In the genomic region with DNA sequence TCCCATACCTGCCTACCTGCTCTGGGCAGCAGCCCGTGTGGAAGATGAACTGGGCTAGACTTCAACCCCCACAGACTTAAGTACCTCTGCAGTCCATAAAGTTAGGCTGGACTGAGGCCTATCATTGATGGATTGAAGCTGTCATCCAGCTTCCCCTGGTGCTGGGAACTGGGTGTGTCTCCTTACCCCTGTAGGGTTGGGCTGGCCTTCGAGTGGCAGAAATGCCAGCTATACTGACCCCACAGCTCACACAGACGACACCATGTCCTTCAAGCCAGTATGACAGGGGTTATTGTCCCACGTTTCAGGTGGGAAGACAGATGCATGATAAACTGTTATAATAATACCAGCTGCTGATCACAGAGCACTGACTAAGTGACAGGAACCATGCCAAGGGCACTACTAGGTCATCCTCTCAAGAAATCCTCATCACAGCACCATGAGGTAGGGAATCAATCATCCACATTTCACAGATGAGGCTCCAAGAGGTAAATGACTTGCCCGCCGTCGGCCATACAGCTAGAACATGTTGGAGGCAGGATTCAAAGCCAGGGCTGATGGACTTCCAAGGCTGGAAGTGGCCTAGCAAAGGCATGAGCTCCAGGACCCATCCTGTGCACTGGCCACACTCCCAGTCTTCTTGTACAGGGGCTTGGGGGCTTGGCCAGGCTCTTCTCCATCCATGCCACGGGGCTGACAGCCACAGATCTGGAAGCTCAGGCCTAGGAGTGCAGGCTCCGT, we compare ENCODE assay signal across 30 cellular contexts. TPM values are rescaled to one million over a fixed set of nuclear protein-coding genes. Genes with fewer than 3 reads are reported as not detected.
A peak's percentile ranks its signal among the peaks of the same experiment; 100 is the strongest.
DNase-seq lines count a peak whose midpoint lies in the region; ATAC-seq, FAIRE-seq and TF ChIP-seq lines count a peak whose summit lies in the region.
"Had no signal": no experiment of that assay in that cellular context is flagged by ENCODE, and none has a peak within 500 bp of the region (broad histone marks: within the 10 kb centered on the region; RNA-seq: fewer than 3 reads in every experiment).

TSS of gene BEST4 (minus strand) at position 51 of the 741 bp plus-strand sequence. CDS start 465 bp downstream, outside the sequence.

- H3K27me3 Mint-ChIP-seq in CD8-positive, alpha-beta memory T cell: no peaks in the 10 kb centered on the region
- H3K27me3 Mint-ChIP-seq in CD8-positive, alpha-beta T cell (ENCODE audit: low read depth): no peaks in the 10 kb centered on the region
- H3K27me3 Mint-ChIP-seq: activated CD8-positive, alpha-beta T cell treated with anti-CD3 and anti-CD28 coated beads for 36 hours; activated naive CD8-positive, alpha-beta T cell; memory B cell had no signal

- no peak within 1 kb of the TSS; the same call in 1 of the 2 replicates for H4K8ac ChIP-seq in H1 (ENCODE audit: extremely low read depth, insufficient read depth, low read length)

- no peak within 1 kb of the TSS for H3K56ac ChIP-seq in H1 (replicated peaks; ENCODE audit: insufficient read length, low read depth, low read length)

- H2BK120ac ChIP-seq in H1 (replicated peaks; ENCODE audit: low read depth, low read length): no peak within 1 kb of the TSS

- no peaks in the 10 kb centered on the region for H3K36me3 ChIP-seq in CD8-positive, alpha-beta memory T cell (ENCODE audit: insufficient read depth, low read length)
- no peaks in the 10 kb centered on the region for H3K36me3 ChIP-seq in Peyer's patch
- H3K36me3 ChIP-seq in H1 (ENCODE audit: control insufficient read depth in 2 of 4, insufficient read depth in 4 of 4, low read length in 3 of 4): no peaks in the 10 kb centered on the region
- H3K36me3 ChIP-seq in MG63: no peaks in the 10 kb centered on the region
- no peaks in the 10 kb centered on the region for H3K36me3 ChIP-seq in CD8-positive, alpha-beta T cell (ENCODE audit: insufficient read depth, low read length)
- H3K36me3 ChIP-seq: sigmoid colon, upper lobe of left lung had no signal

- ATAC-seq in sciatic nerve: no peak
- ATAC-seq in CD8-positive, alpha-beta T cell: no peak
- ATAC-seq: activated CD8-positive, alpha-beta T cell treated with anti-CD3 and anti-CD28 coated beads for 36 hours; left lobe of liver had no signal

- no peak within 1 kb of the TSS for H2AFZ ChIP-seq in H1 (ENCODE audit: low read length)

- CTCF ChIA-PET in CD8-positive, alpha-beta memory T cell (lab: Charles Lee): interaction anchor here (0.9 to 5.9 kb wide), 6 partner anchors 11 to 224 kb away, joined by 3 to 39 read pairs (median 10); partner anchors contain the start of genes BTBD19, DYNLT4, HECTD3 and PLK3
- CTCF ChIA-PET in H1 (lab: Charles Lee; ENCODE audit: partially characterized antibody): interaction anchor here (1.0 to 10.4 kb wide), 11 partner anchors 9 to 512 kb away, joined by 3 to 67 read pairs (median 11); partner anchors contain the start of genes BTBD19, DYNLT4, PLK3 and RNU5D-1
- CTCF ChIA-PET in CD8-positive, alpha-beta T cell (lab: Charles Lee): interaction anchor here (0.6 to 6.8 kb wide), 7 partner anchors 11 to 226 kb away, joined by 3 to 45 read pairs (median 4); partner anchors contain the start of genes HECTD3, PLK3, RNU5D-1 and RPS8

- H4K91ac ChIP-seq in H1 (replicated peaks; ENCODE audit: insufficient read length, low read length): no peak within 1 kb of the TSS

- no peak within 1 kb of the TSS for H3K14ac ChIP-seq in H1 (ENCODE audit: insufficient read length)

- H3K23ac ChIP-seq in H1 (ENCODE audit: insufficient read length): no peak within 1 kb of the TSS

- H3K27ac Mint-ChIP-seq in CD8-positive, alpha-beta memory T cell: peak within 1 kb of the TSS in 6 of 8 donors; percentile 36 to 74 (median 52)
- H3K27ac Mint-ChIP-seq in CD8-positive, alpha-beta T cell: no peak within 1 kb of the TSS

- H3K9me3 Mint-ChIP-seq in CD8-positive, alpha-beta memory T cell: no peaks in the 10 kb centered on the region
- H3K9me3 Mint-ChIP-seq in CD8-positive, alpha-beta T cell: no peaks in the 10 kb centered on the region
- H3K9me3 Mint-ChIP-seq: activated CD8-positive, alpha-beta T cell treated with anti-CD3 and anti-CD28 coated beads for 36 hours; activated T-helper 2 cell treated with anti-CD3 and anti-CD28 coated beads, Interferon-gamma antibody, Interleukin-2, Interleukin-4, amounts not matched to agents 10 μg/mL and 5 μg/mL and 100 μg/mL, durations not matched to agents 14 hours and 24 hours and 36 hours; memory B cell; neural crest cell had no signal

- 93% methylated on average over 9 of the region's 9 CpGs; no CpG with 5 or more reads in 1 of the 2 experiments for WGBS in H1 (ENCODE audit: extremely low coverage in 1 of 2, insufficient coverage in 1 of 2, insufficient read length in 1 of 2, insufficient replicate concordance in 2 of 2, low coverage in 1 of 2, low lambda C conversion rate in 2 of 2, missing lambda C conversion rate in 1 of 2), 2 experiments

- intact Hi-C loops in sciatic nerve (cut with DNase I): loop anchor here (10.0 kb wide), 2 partner anchors 47 to 73 kb away; no protein-coding TSS in a partner anchor
- intact Hi-C loops in CD8-positive, alpha-beta T cell (cut with DNase I, micrococcal nuclease): loop anchor here in 1 of 2 experiments (5.0 kb wide), 2 partner anchors 199 to 219 kb away; partner anchors contain the start of gene EIF2B3

- peaks cover 6% of the 10 kb centered on the region; the same call in 1 of the 2 replicates for H3K23me2 ChIP-seq in H1 (ENCODE audit: low read depth, low read length)

- no peaks in the 10 kb centered on the region for H3K27me3 ChIP-seq in CD8-positive, alpha-beta memory T cell (ENCODE audit: insufficient read depth, low read length, poor library complexity, severe bottlenecking)
- H3K27me3 ChIP-seq in Peyer's patch: no peaks in the 10 kb centered on the region
- H3K27me3 ChIP-seq in H1 (replicated peaks in 1 of 4; ENCODE audit: control insufficient read depth in 3 of 4, extremely low read depth in 1 of 4, insufficient read depth in 3 of 4, low read length in 3 of 4): peaks cover 0 to 7% (median 2%) of the 10 kb centered on the region in 4 experiments; a peak in 3 of 7 replicates
- no peaks in the 10 kb centered on the region for H3K27me3 ChIP-seq in MG63
- H3K27me3 ChIP-seq in CD8-positive, alpha-beta T cell (ENCODE audit: insufficient read depth, low read length): no peaks in the 10 kb centered on the region
- H3K27me3 ChIP-seq: hepatocyte, sigmoid colon, upper lobe of left lung had no signal

- TF ChIP-seq CTCF in Peyer's patch (IDR thresholded peaks at IDR 0.05) (no peak), H1 (IDR thresholded peaks at IDR 0.05; ENCODE audit: control extremely low read depth in 1 of 3, insufficient read depth in 1 of 3, low read depth in 1 of 3, low read length in 3 of 3) (no peak)
- TF ChIP-seq CTCF in CD8-positive, alpha-beta T cell (IDR thresholded peaks at IDR 0.05): no peak

- TF ChIP-seq EP300 in H1 (IDR thresholded peaks at IDR 0.05; ENCODE audit: borderline replicate concordance in 1 of 2, low read depth in 2 of 2, low read length in 2 of 2): no peak

- no peak within 1 kb of the TSS for H3K9ac ChIP-seq in H1 (replicated peaks in 1 of 4; ENCODE audit: extremely low read depth in 1 of 4, low read depth in 3 of 4, low read length in 3 of 4)
- H3K9ac ChIP-seq: SK-N-SH had no signal

- no peak within 1 kb of the TSS for H4K5ac ChIP-seq in H1 (ENCODE audit: insufficient read length, low read depth, low read length)

- TF ChIP-seq RAD21 in H1 (IDR thresholded peaks at IDR 0.05 in 1 of 2, conservative IDR thresholded peaks at IDR 0.05 in 1 of 2; ENCODE audit: low read depth in 2 of 2, low read length in 2 of 2): no peak

- no peak within 1 kb of the TSS for H3K27ac ChIP-seq in CD8-positive, alpha-beta memory T cell (ENCODE audit: low read depth, low read length)
- peak within 1 kb of the TSS in 1 of 4 donors; percentile 25 for H3K27ac ChIP-seq in Peyer's patch
- no peak within 1 kb of the TSS for H3K27ac ChIP-seq in H1 (ENCODE audit: low read depth, low read length)
- H3K27ac ChIP-seq in CD8-positive, alpha-beta T cell (ENCODE audit: low read depth, low read length): no peak within 1 kb of the TSS
- H3K27ac ChIP-seq: epithelial cell of prostate had no signal

- no peak within 1 kb of the TSS; the same call in 1 of the 2 replicates for H2BK5ac ChIP-seq in H1 (ENCODE audit: low read depth, low read length)

- no peak for DNase-seq in CD8-positive, alpha-beta memory T cell
- DNase-seq in Peyer's patch (no peak), H1 (ENCODE audit: low read depth in 1 of 2, low spot score in 2 of 2) (no peak), sciatic nerve (ENCODE audit: low spot score) (peak; percentile 49), MG63 (no peak), NCI-H1105 treated with DMSO at 0.1 percent for 48 hours (lab: John Stamatoyannopoulos, UW) (no peak)
- DNase-seq in CD8-positive, alpha-beta T cell: no peak
- DNase-seq: activated CD4-positive, alpha-beta T cell treated with anti-CD3 and anti-CD28 coated beads for 1 hour; activated CD8-positive, alpha-beta T cell treated with anti-CD3 and anti-CD28 coated beads for 36 hours; activated T-cell treated with anti-CD3 and anti-CD28 coated beads for 4 hours; C1 segment of cervical spinal cord; cortex of kidney; effector memory CD4-positive, alpha-beta T cell; NCI-H1417 treated with DMSO at 0.1 percent for 48 hours; NCI-H2081 treated with DMSO at 0.1 percent for 48 hours; NCI-H2227 treated with DMSO at 0.1 percent for 48 hours; NCI-H526; NK-92 treated with Interleukin-12 subunit alpha and Interleukin-12 subunit beta, amount 100 ng/mL, for 24 hours; sigmoid colon; stimulated activated CD4-positive, alpha-beta T cell treated with anti-CD3 and anti-CD28 coated beads, Interleukin-4, amount 100 ng/mL, for 1 hour; upper lobe of left lung had no signal

- peaks cover 0 to under 1% (median 0%) of the 10 kb centered on the region in 3 donors for H3K36me3 Mint-ChIP-seq in CD8-positive, alpha-beta memory T cell
- no peaks in the 10 kb centered on the region for H3K36me3 Mint-ChIP-seq in CD8-positive, alpha-beta T cell
- H3K36me3 Mint-ChIP-seq: activated naive CD8-positive, alpha-beta T cell; memory B cell had no signal

- peak within 1 kb of the TSS; percentile 71 for H3K4ac ChIP-seq in H1 (replicated peaks; ENCODE audit: insufficient read length, low read depth, low read length)

- TF ChIP-seq POLR2A in Peyer's patch (IDR thresholded peaks at IDR 0.05) (no peak), H1 (IDR thresholded peaks at IDR 0.05; ENCODE audit: control extremely low read depth in 1 of 2, low read depth in 2 of 2, low read length in 2 of 2) (no peak)

- H3K18ac ChIP-seq in H1 (ENCODE audit: extremely low read depth, low read length): no peak within 1 kb of the TSS

- no peak within 1 kb of the TSS for H2AK5ac ChIP-seq in H1 (ENCODE audit: low read depth, low read length)

- H2BK20ac ChIP-seq in H1 (ENCODE audit: low read length): no peak within 1 kb of the TSS

- 0 out of 2 replicates have a peak, but pooled peaks cover 2% of the 10 kb centered on the region for H3K79me1 ChIP-seq in H1 (ENCODE audit: low read depth, low read length)

- peak within 1 kb of the TSS in 1 of 2 experiments; percentile 64; a peak in 1 of 4 replicates for H3K4me2 ChIP-seq in H1 (ENCODE audit: insufficient read depth in 1 of 2, low read depth in 2 of 2, low read length in 2 of 2)
- H3K4me2 ChIP-seq: SK-N-SH had no signal

- H3K4me1 ChIP-seq in CD8-positive, alpha-beta memory T cell (ENCODE audit: insufficient read depth, low read length): peaks cover 29% of the 10 kb centered on the region
- H3K4me1 ChIP-seq in Peyer's patch: peaks cover 0 to 31% (median 24%) of the 10 kb centered on the region in 4 donors
- peaks cover 4 to 22% (median 16%) of the 10 kb centered on the region in 4 experiments for H3K4me1 ChIP-seq in H1 (replicated peaks in 1 of 4; ENCODE audit: control insufficient read depth in 3 of 4, insufficient read depth in 4 of 4, low read length in 3 of 4)
- H3K4me1 ChIP-seq in CD8-positive, alpha-beta T cell (ENCODE audit: insufficient read depth, low read length): peaks cover 31% of the 10 kb centered on the region

- no peak for FAIRE-seq in H1 (lab: Jason Lieb, UNC)

- no peaks in the 10 kb centered on the region for H4K20me1 ChIP-seq in H1 (replicated peaks in 1 of 2; ENCODE audit: control insufficient read depth in 1 of 2, insufficient read depth in 2 of 2, low read length in 2 of 2)

- POLR2A ChIA-PET in CD8-positive, alpha-beta memory T cell (lab: Charles Lee): interaction anchor here (0.7 to 5.8 kb wide), 4 partner anchors 12 to 465 kb away, joined by 3 to 49 read pairs (median 10); partner anchors contain the start of genes PLK3 and RPS8
- POLR2A ChIA-PET in H1 (lab: Charles Lee; ENCODE audit: partially characterized antibody): interaction anchor here (0.6 to 23.6 kb wide), 11 partner anchors 8 to 733 kb away, joined by 3 to 428 read pairs (median 5); partner anchors contain the start of genes BTBD19, DYNLT4, PLK3 and RNU5D-1
- POLR2A ChIA-PET in CD8-positive, alpha-beta T cell (lab: Charles Lee): interaction anchor here (1.0 to 2.4 kb wide), 4 partner anchors 12 to 524 kb away, joined by 3 to 15 read pairs (median 8); partner anchors contain the start of genes PLK3, RNU5D-1 and RPS8

- H3K4me3 ChIP-seq in CD8-positive, alpha-beta memory T cell (ENCODE audit: low read length): no peak within 1 kb of the TSS
- no peak within 1 kb of the TSS for H3K4me3 ChIP-seq in Peyer's patch
- no peak within 1 kb of the TSS for H3K4me3 ChIP-seq in H1 (ENCODE audit: extremely low read depth in 1 of 4, insufficient read depth in 2 of 4, low read depth in 3 of 4, low read length in 4 of 4)
- no peak within 1 kb of the TSS for H3K4me3 ChIP-seq in MG63
- H3K4me3 ChIP-seq in CD8-positive, alpha-beta T cell (ENCODE audit: low read depth, low read length): no peak within 1 kb of the TSS
- H3K4me3 ChIP-seq: hepatocyte had no signal

- no peaks in the 10 kb centered on the region for H3K9me3 ChIP-seq in CD8-positive, alpha-beta memory T cell (ENCODE audit: low read length)
- H3K9me3 ChIP-seq in Peyer's patch: no peaks in the 10 kb centered on the region
- H3K9me3 ChIP-seq in H1 (ENCODE audit: insufficient read depth in 2 of 2, low read depth in 1 of 2, low read length in 1 of 2): no peaks in the 10 kb centered on the region
- no peaks in the 10 kb centered on the region for H3K9me3 ChIP-seq in MG63
- no peaks in the 10 kb centered on the region for H3K9me3 ChIP-seq in CD8-positive, alpha-beta T cell (ENCODE audit: low read length)
- H3K9me3 ChIP-seq: sigmoid colon, SK-N-SH, upper lobe of left lung had no signal

- H3K79me2 ChIP-seq in H1 (ENCODE audit: control insufficient read depth in 1 of 2, insufficient read depth in 2 of 2, low read length in 2 of 2): no peaks in the 10 kb centered on the region
- H3K79me2 ChIP-seq: hepatocyte had no signal

- H2BK12ac ChIP-seq in H1 (ENCODE audit: low read depth, low read length): peak within 1 kb of the TSS; percentile 56; the same call in 1 of the 2 replicates

- peaks cover 26 to 30% (median 27%) of the 10 kb centered on the region in 3 donors for H3K4me1 Mint-ChIP-seq in CD8-positive, alpha-beta memory T cell
- peaks cover 27% of the 10 kb centered on the region for H3K4me1 Mint-ChIP-seq in CD8-positive, alpha-beta T cell (ENCODE audit: low read depth)

- peak within 1 kb of the TSS in 2 of 7 donors; percentile 24 to 52 for H3K4me3 Mint-ChIP-seq in CD8-positive, alpha-beta memory T cell
- no peak within 1 kb of the TSS for H3K4me3 Mint-ChIP-seq in CD8-positive, alpha-beta T cell

- peak within 1 kb of the TSS; percentile 99 for H2BK15ac ChIP-seq in H1 (ENCODE audit: low read length)

RNA-seq across cellular contexts. Expression of gene BEST4, which starts in this region (rescaled TPM):
- 1 to 10 TPM; 1.2 to 1.4 TPM for total RNA-seq in CD8-positive, alpha-beta memory T cell
- polyA plus RNA-seq in CD8-positive, alpha-beta memory T cell: 0.54 TPM
- total RNA-seq in Peyer's patch (10 to 100 TPM in 3 of 4 donors, 1 to 10 TPM in 1; 5.0 to 59.8 (median 28.6) TPM), sciatic nerve (0.36 TPM)
- total RNA-seq in H1 (2021; fragmentation: NEBNext Ultra II Directional; extraction: Animal tissue kit (Norgen Biotek cat#: 25700)): 0.80 and 1.4 TPM in 2 replicates
- polyA plus RNA-seq in H1 (2011; rRNA removed): 0.76 and 0.86 TPM in 2 replicates
- 1.1 TPM for polyA plus RNA-seq in H1 (2011; cell fraction: cytosol; rRNA removed)
- 1.6 TPM for polyA plus RNA-seq in H1 (2011; cell fraction: nucleus; rRNA removed)
- 1.1 to 1.7 TPM (median 1.3 TPM) in 4 replicates for polyA plus RNA-seq in H1 (2012, experiment 1 of 2)
- polyA plus RNA-seq in H1 (2012, experiment 2 of 2): 0.97 TPM
- 0.95 TPM for polyA plus RNA-seq in H1 (2013, experiment 1 of 2)
- polyA plus RNA-seq in H1 (2013, experiment 2 of 2): 0.72 TPM
- 0.24 and 0.25 TPM in 2 replicates for polyA minus RNA-seq in H1 (2011; rRNA and poly(A)+ RNA removed)
- not detected for polyA minus RNA-seq in H1 (2011; cell fraction: cytosol; rRNA and poly(A)+ RNA removed)
- 0.90 TPM for polyA minus RNA-seq in H1 (2011; cell fraction: nucleus; rRNA and poly(A)+ RNA removed)
- not detected in 2 replicates for total RNA-seq in MG63 (2014; rRNA removed; shearing (Covaris generic); ENCODE audit: low replicate concordance)
- 1 to 10 TPM; 1.4 to 1.5 TPM for total RNA-seq in CD8-positive, alpha-beta T cell
- total RNA-seq: HT1080 had no signal

Comparison
In these comparisons a context has a peak if more than half of its experiments do, and no peak if none do; other contexts are left out.
1. Peak in DNase-seq in sciatic nerve; RNA of the gene not detected or under 1 TPM.